Comparison of ENCODE assay signal across 29 cellular contexts in genomic region chr13:63381078-63381859, GRCh38.
DNase-seq lines count a peak whose midpoint lies in the region; ATAC-seq, FAIRE-seq and TF ChIP-seq lines count a peak whose summit lies in the region.
"Had no signal": no experiment of that assay in that cellular context is flagged by ENCODE, and none has a peak within 500 bp of the region (broad histone marks: within the 10 kb centered on the region; RNA-seq: fewer than 3 reads in every experiment).

No MANE protein-coding gene starts in this region.

- H3K9me3 ChIP-seq in HepG2 (ENCODE audit: low read length) (no peaks in the 10 kb centered on the region), right lobe of liver (no peaks in the 10 kb centered on the region), OCI-LY3 (ENCODE audit: insufficient read depth, low read length) (no peaks in the 10 kb centered on the region)
- H3K9me3 ChIP-seq: A549, BE2C, Peyer's patch, upper lobe of right lung had no signal

- ATAC-seq in HepG2 (no peak), right lobe of liver (no peak), HG03135 (IDR thresholded peaks at IDR 0.05; ENCODE audit: unreplicated experiment) (no peak), HG03442 (IDR thresholded peaks at IDR 0.05; ENCODE audit: unreplicated experiment) (no peak)
- ATAC-seq: A549, GM23338, left ventricle myocardium superior, natural killer cell, upper lobe of right lung had no signal

- H3K27ac ChIP-seq in HepG2 (ENCODE audit: extremely low read length, insufficient read depth, low read length): no peak overlapping the region
- H3K27ac ChIP-seq in right lobe of liver: no peak overlapping the region
- H3K27ac ChIP-seq in OCI-LY3 (ENCODE audit: low read length): no peak overlapping the region; the same call in 1 of the 2 replicates
- H3K27ac ChIP-seq: A549, Peyer's patch, SK-N-MC, skin epidermis, upper lobe of right lung, WERI-Rb-1 had no signal

- CTCF ChIA-PET in HepG2 (lab: Yijun Ruan, JAX; ENCODE audit: low intra/inter-chr PET ratio, low total read pairs): no interaction called here

- 0% methylated on average over 2 of the region's 2 CpGs for WGBS in HepG2 (ENCODE audit: low lambda C conversion rate)
- WGBS in right lobe of liver (ENCODE audit: insufficient coverage, low coverage, low lambda C conversion rate, missing lambda C conversion rate): 45% methylated on average over 2 of the region's 2 CpGs

- no TSS peak for BruUV-seq in HepG2 (replicated peaks; lab: Mats Ljungman, UMichigan)

- TF ChIP-seq EP300 in HepG2 (IDR thresholded peaks at IDR 0.05; ENCODE audit: low read depth in 2 of 2, low read length in 2 of 2) (no peak), HepG2 (CRISPR knock-in tag; IDR thresholded peaks at IDR 0.05; ENCODE audit: borderline replicate concordance) (no peak)

- H3K4me3 ChIP-seq in HepG2 (replicated peaks in 1 of 3; ENCODE audit: insufficient read depth in 1 of 3, low read depth in 2 of 3, low read length in 3 of 3) (no peak overlapping the region), right lobe of liver (no peak overlapping the region), OCI-LY3 (ENCODE audit: low read length) (no peak overlapping the region), bronchial epithelial cell (ENCODE audit: low read depth, low read length) (no peak overlapping the region)
- H3K4me3 ChIP-seq: A549, GM23338, Peyer's patch, SK-N-MC, skin epidermis, upper lobe of right lung had no signal

- H4K20me1 ChIP-seq in HepG2 (ENCODE audit: insufficient read depth, low read length) (no peaks in the 10 kb centered on the region), OCI-LY3 (ENCODE audit: insufficient read depth, low read length) (no peaks in the 10 kb centered on the region)

- DNase-seq in HepG2 (ENCODE audit: low spot score) (no peak), right lobe of liver (no peak), bronchial epithelial cell (ENCODE audit: low read depth) (peak; percentile 14), SHP77 treated with DMSO at 0.1 percent for 48 hours (lab: John Stamatoyannopoulos, UW) (no peak)
- DNase-seq in activated effector memory CD4-positive, alpha-beta T cell treated with anti-CD3 and anti-CD28 coated beads, Interleukin-2, amount 50 U/mL, for 16 hours: no peak
- DNase-seq: activated CD4-positive, alpha-beta T cell treated with anti-CD3 and anti-CD28 coated beads, Interleukin-2, amount 10 ng/mL, durations not matched to agents 24 days and 14 days; activated naive CD4-positive, alpha-beta T cell treated with anti-CD3 and anti-CD28 coated beads, Interleukin-2, amount 10 ng/mL, durations not matched to agents 7 days and 5 days; activated T-cell treated with anti-CD3 and anti-CD28 coated beads, Interleukin-2, amount 50 U/mL, for 48 hours; BE2C; caudate nucleus; COR-L47; DMS79; hypothalamus; left ventricle myocardium superior; natural killer cell; NCI-H1105 treated with DMSO at 0.1 percent for 48 hours; NCI-H2081; Peyer's patch; stimulated activated CD4-positive, alpha-beta T cell treated with anti-CD3 and anti-CD28 coated beads, Interleukin-1b, Interleukin-23, amount 100 ng/mL, for 48 hours; substantia nigra; upper lobe of right lung; WERI-Rb-1 had no signal

- POLR2A ChIA-PET in HepG2 (lab: Yijun Ruan, JAX): no interaction called here

- H3K4me2 ChIP-seq in HepG2 (ENCODE audit: low read depth, low read length): no peak overlapping the region
- H3K4me2 ChIP-seq in OCI-LY3 (ENCODE audit: low read length): peak overlapping the region; percentile 0; the same call in 1 of the 2 replicates
- H3K4me2 ChIP-seq: A549, GM23338 had no signal

- in situ Hi-C loops in HepG2 (cut with HindIII; ENCODE audit: extremely low pct_ligation_motif_present, low pct_unique_long_range_greater_than_20kb): no loop called here

- H3K9ac ChIP-seq in HepG2 (ENCODE audit: insufficient read depth, low read depth, low read length): no peak overlapping the region
- no peak overlapping the region for H3K9ac ChIP-seq in OCI-LY3 (ENCODE audit: low read length)

- H3K36me3 ChIP-seq in HepG2 (replicated peaks in 1 of 2; ENCODE audit: control insufficient read depth in 1 of 2, insufficient read depth in 2 of 2, low read length in 2 of 2): no peaks in the 10 kb centered on the region
- no peaks in the 10 kb centered on the region for H3K36me3 ChIP-seq in right lobe of liver
- no peaks in the 10 kb centered on the region for H3K36me3 ChIP-seq in OCI-LY3 (replicated peaks; ENCODE audit: low read depth, low read length)
- no peaks in the 10 kb centered on the region for H3K36me3 ChIP-seq in bronchial epithelial cell (ENCODE audit: control insufficient read depth, insufficient read depth, low read length)
- H3K36me3 ChIP-seq: BE2C, Peyer's patch, upper lobe of right lung, WERI-Rb-1 had no signal

- intact Hi-C loops in HepG2 (cut with micrococcal nuclease; ENCODE audit: unreplicated experiment): no loop called here
- intact Hi-C loops in right lobe of liver (cut with DNase I): no loop called here

- TF ChIP-seq POLR2A in HepG2 (IDR thresholded peaks at IDR 0.05; ENCODE audit: insufficient read depth in 1 of 2, low read depth in 2 of 2, low read length in 2 of 2) (no peak), right lobe of liver (IDR thresholded peaks at IDR 0.05) (no peak)

- FAIRE-seq in HepG2 (lab: Jason Lieb, UNC) (no peak), bronchial epithelial cell (lab: Jason Lieb, UNC) (no peak)
- FAIRE-seq: A549 had no signal

- no peak for TF ChIP-seq RAD21 in HepG2 (CRISPR knock-in tag; IDR thresholded peaks at IDR 0.05)

- H3K4me1 ChIP-seq in HepG2 (ENCODE audit: insufficient read depth, low read length) (no peaks in the 10 kb centered on the region), right lobe of liver (no peaks in the 10 kb centered on the region), OCI-LY3 (ENCODE audit: low read length) (peaks cover 10% of the 10 kb centered on the region)
- H3K4me1 ChIP-seq: A549, Peyer's patch, upper lobe of right lung had no signal

- H2AFZ ChIP-seq in HepG2 (ENCODE audit: low read length) (no peak overlapping the region), OCI-LY3 (ENCODE audit: low read depth, low read length) (no peak overlapping the region)
- H2AFZ ChIP-seq: GM23338 had no signal

- H3K79me2 ChIP-seq in HepG2 (ENCODE audit: insufficient read depth, low read length): no peaks in the 10 kb centered on the region
- no peaks in the 10 kb centered on the region for H3K79me2 ChIP-seq in OCI-LY3 (ENCODE audit: low read length)

- TF ChIP-seq CTCF in HepG2 (CRISPR knock-in tag; IDR thresholded peaks at IDR 0.05) (no peak), right lobe of liver (IDR thresholded peaks at IDR 0.05) (no peak), OCI-LY3 (IDR thresholded peaks at IDR 0.05; ENCODE audit: low read depth, low read length) (no peak), bronchial epithelial cell (IDR thresholded peaks at IDR 0.05; ENCODE audit: insufficient read depth, low read length, severe bottlenecking) (no peak)

- H3K27me3 ChIP-seq in HepG2 (ENCODE audit: control insufficient read depth in 1 of 2, insufficient read depth in 2 of 2, low read length in 2 of 2) (no peaks in the 10 kb centered on the region; a peak in 1 of 5 replicates), right lobe of liver (no peaks in the 10 kb centered on the region), OCI-LY3 (ENCODE audit: low read depth, low read length) (no peaks in the 10 kb centered on the region), bronchial epithelial cell (ENCODE audit: control insufficient read depth, insufficient read depth, low read length) (no peaks in the 10 kb centered on the region)
- H3K27me3 ChIP-seq: BE2C, Peyer's patch, upper lobe of right lung had no signal

TF ChIP-seq in HepG2, 621 proteins besides CTCF, POLR2A, EP300 and RAD21:
- TF ChIP-seq ZSCAN22 (CRISPR knock-in tag; IDR thresholded peaks at IDR 0.05) (no peak), ATF7 (IDR thresholded peaks at IDR 0.05) (0 out of 2 replicates have a peak, but pooled peaks have one; percentile 3), ATF7 (CRISPR knock-in tag; IDR thresholded peaks at IDR 0.05) (no peak), FOXA3 (CRISPR knock-in tag; IDR thresholded peaks at IDR 0.05) (no peak)
